In genomic region chr5:89827388-89827787, GRCh38 we compare ENCODE assay signal across 1 cellular context.
TF ChIP-seq lines count a peak whose summit lies in the region.

No MANE protein-coding gene starts in this region.

TF ChIP-seq in WTC11, 78 proteins besides CTCF, POLR2A, EP300 and RAD21 (continued from another document):
- TF ChIP-seq ATF2 (CRISPR knock-in tag; IDR thresholded peaks at IDR 0.05; ENCODE audit: borderline replicate concordance, low read depth) (no peak), MAX (CRISPR knock-in tag; IDR thresholded peaks at IDR 0.05) (no peak), TEAD4 (CRISPR knock-in tag; IDR thresholded peaks at IDR 0.05) (no peak), ZNF281 (CRISPR knock-in tag; IDR thresholded peaks at IDR 0.05) (no peak), ETV6 (CRISPR knock-in tag; IDR thresholded peaks at IDR 0.05) (no peak), ATF6 (CRISPR knock-in tag; IDR thresholded peaks at IDR 0.05) (no peak), ZSCAN18 (CRISPR knock-in tag; IDR thresholded peaks at IDR 0.05) (no peak), MXD4 (CRISPR knock-in tag; IDR thresholded peaks at IDR 0.05; ENCODE audit: borderline replicate concordance) (no peak), FOXP4 (CRISPR knock-in tag; IDR thresholded peaks at IDR 0.05) (no peak), TEAD1 (CRISPR knock-in tag; IDR thresholded peaks at IDR 0.05) (no peak), SMAD3 (CRISPR knock-in tag; IDR thresholded peaks at IDR 0.05; ENCODE audit: borderline replicate concordance) (no peak)
